Comparison of ENCODE assay signal across 17 cellular contexts in the genomic region with DNA sequence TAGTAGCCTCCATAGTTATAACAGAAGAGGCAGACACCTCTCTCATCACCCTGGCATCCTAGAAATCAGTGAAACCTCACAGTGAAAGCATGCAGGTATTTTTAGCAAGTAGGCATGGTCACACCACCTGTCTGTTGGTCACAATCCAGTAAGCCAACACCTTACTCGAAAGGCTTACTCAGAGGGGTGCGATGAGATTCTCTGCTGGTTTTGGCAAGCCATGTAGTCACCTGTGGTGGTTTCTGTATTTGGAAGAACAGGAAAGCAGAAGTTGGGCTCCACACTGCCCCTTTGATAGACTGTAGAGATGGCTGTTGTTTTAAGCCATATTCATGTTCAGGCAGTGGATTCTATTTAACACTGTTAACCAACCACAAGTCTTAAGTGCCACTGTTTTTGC.
A peak's percentile ranks its signal among the peaks of the same experiment; 100 is the strongest.
DNase-seq lines count a peak whose midpoint lies in the region; ATAC-seq, FAIRE-seq and TF ChIP-seq lines count a peak whose summit lies in the region.
"Had no signal": no experiment of that assay in that cellular context is flagged by ENCODE, and none has a peak within 500 bp of the region (broad histone marks: within the 10 kb centered on the region; RNA-seq: fewer than 3 reads in every experiment).

No MANE protein-coding gene starts in this region.

- H3K36me3 ChIP-seq in OCI-LY3 (replicated peaks; ENCODE audit: low read depth, low read length) (no peaks in the 10 kb centered on the region), keratinocyte (ENCODE audit: control insufficient read depth in 2 of 2, extremely low read depth in 1 of 2, insufficient read depth in 2 of 2, low read length in 2 of 2) (no peaks in the 10 kb centered on the region)
- H3K36me3 ChIP-seq: gastrocnemius medialis, tibial nerve had no signal

- H3K9ac ChIP-seq in OCI-LY3 (ENCODE audit: low read length) (no peak overlapping the region), keratinocyte (ENCODE audit: control insufficient read depth, extremely low read depth, insufficient read depth, low read length) (no peak overlapping the region)
- H3K9ac ChIP-seq: parathyroid adenoma had no signal

- H3K4me2 ChIP-seq in OCI-LY3 (ENCODE audit: low read length) (peak overlapping the region; percentile 23), keratinocyte (ENCODE audit: control insufficient read depth, extremely low read depth, insufficient read depth, low read depth, low read length) (peak overlapping the region; percentile 24)

- peak; percentile 88 for FAIRE-seq in keratinocyte (lab: Jason Lieb, UNC)
- FAIRE-seq: D721Med had no signal

- H3K36me3 Mint-ChIP-seq in HFFc6 (ENCODE audit: low read depth), result peaks cover 63% of the 10 kb centered on the region

- H3K27me3 ChIP-seq in OCI-LY3 (ENCODE audit: low read depth, low read length) (no peaks in the 10 kb centered on the region), keratinocyte (ENCODE audit: control insufficient read depth, extremely low read depth, insufficient read depth, low read length) (no peaks in the 10 kb centered on the region)
- H3K27me3 ChIP-seq: gastrocnemius medialis, tibial nerve had no signal

- peak overlapping the region; percentile 86 for H3K27ac Mint-ChIP-seq in HFFc6
- H3K27ac Mint-ChIP-seq: endodermal cell; T-helper 1 cell treated with Interleukin-12 subunit alpha and Interleukin-12 subunit beta and Interleukin-4 antibody, amounts not matched to agents 30 μg/mL and 1 μg/mL, for 36 hours had no signal

- DNase-seq in HFFc6 (no peak), keratinocyte (ENCODE audit: low read depth, low spot score) (peak; percentile 81), NCI-H2029 treated with DMSO at 0.1 percent for 48 hours (lab: John Stamatoyannopoulos, UW) (no peak), DMS153 (lab: John Stamatoyannopoulos, UW) (no peak), NCI-H526 (lab: John Stamatoyannopoulos, UW) (no peak)
- DNase-seq: endodermal cell; gastrocnemius medialis; NCI-H2171; stimulated activated CD4-positive, alpha-beta T cell treated with anti-CD3 and anti-CD28 coated beads, Interleukin-15, amount 100 ng/mL, for 24 hours had no signal

- H3K4me3 ChIP-seq in OCI-LY3 (ENCODE audit: low read length) (no peak overlapping the region), keratinocyte (ENCODE audit: control insufficient read depth in 2 of 3, extremely low read depth in 1 of 3, insufficient read depth in 2 of 3, low read depth in 1 of 3, low read length in 3 of 3) (no peak overlapping the region)
- H3K4me3 ChIP-seq: gastrocnemius medialis, tibial nerve had no signal

- no peaks in the 10 kb centered on the region for H3K9me3 ChIP-seq in OCI-LY3 (ENCODE audit: insufficient read depth, low read length)
- no peaks in the 10 kb centered on the region for H3K9me3 ChIP-seq in keratinocyte (ENCODE audit: control insufficient read depth, low read depth, low read length)
- H3K9me3 ChIP-seq: gastrocnemius medialis, tibial nerve had no signal

- peaks cover 86% of the 10 kb centered on the region for H3K4me1 Mint-ChIP-seq in HFFc6 (ENCODE audit: low read depth)

- H3K4me1 ChIP-seq in OCI-LY3 (ENCODE audit: low read length) (peaks cover 12% of the 10 kb centered on the region), keratinocyte (ENCODE audit: control insufficient read depth, extremely low read depth, insufficient read depth, low read length) (peaks cover 24% of the 10 kb centered on the region)
- H3K4me1 ChIP-seq: gastrocnemius medialis, parathyroid adenoma had no signal

- H3K27ac ChIP-seq in OCI-LY3 (ENCODE audit: low read length) (no peak overlapping the region), keratinocyte (ENCODE audit: control insufficient read depth, insufficient read depth, low read length) (no peak overlapping the region)
- H3K27ac ChIP-seq: gastrocnemius medialis, parathyroid adenoma, tibial nerve had no signal

- ATAC-seq in GM18511 (IDR thresholded peaks at IDR 0.05; ENCODE audit: unreplicated experiment) (peak; percentile 69), HG02763 (IDR thresholded peaks at IDR 0.05; ENCODE audit: unreplicated experiment) (no peak)
- ATAC-seq: gastrocnemius medialis, Panc1 had no signal

- dilution Hi-C loops in keratinocyte (cut with MboI; ENCODE audit: extremely low pct_ligation_motif_present, low sequenced_read_pairs), result loop anchor here (25.0 kb wide), 1 partner anchor 201 kb away; no protein-coding TSS in a partner anchor

- H2AFZ ChIP-seq in OCI-LY3 (ENCODE audit: low read depth, low read length) (no peak overlapping the region), keratinocyte (ENCODE audit: control insufficient read depth, low read length) (no peak overlapping the region)
- H2AFZ ChIP-seq: parathyroid adenoma had no signal

- H3K79me2 ChIP-seq in OCI-LY3 (ENCODE audit: low read length) (no peaks in the 10 kb centered on the region), keratinocyte (ENCODE audit: control insufficient read depth, insufficient read depth, low read length) (no peaks in the 10 kb centered on the region)
- H3K79me2 ChIP-seq: parathyroid adenoma had no signal

- H4K20me1 ChIP-seq in OCI-LY3 (ENCODE audit: insufficient read depth, low read length), result no peaks in the 10 kb centered on the region
- H4K20me1 ChIP-seq in keratinocyte (ENCODE audit: control insufficient read depth, extremely low read depth, insufficient read depth, low read length), result no peaks in the 10 kb centered on the region

- no peaks in the 10 kb centered on the region for H3K9me3 Mint-ChIP-seq in HFFc6
- H3K9me3 Mint-ChIP-seq: endodermal cell; T-helper 1 cell treated with Interleukin-12 subunit alpha and Interleukin-12 subunit beta and Interleukin-4 antibody, amounts not matched to agents 30 μg/mL and 1 μg/mL, for 36 hours had no signal

- H3K4me3 Mint-ChIP-seq in HFFc6, result no peak overlapping the region
- H3K4me3 Mint-ChIP-seq: endodermal cell; T-helper 1 cell treated with Interleukin-12 subunit alpha and Interleukin-12 subunit beta and Interleukin-4 antibody, amounts not matched to agents 30 μg/mL and 1 μg/mL, for 36 hours had no signal

- no peaks in the 10 kb centered on the region for H3K9me1 ChIP-seq in keratinocyte (ENCODE audit: control insufficient read depth, extremely low read depth, insufficient read depth, low read length)

- peaks cover 17% of the 10 kb centered on the region for H3K27me3 Mint-ChIP-seq in HFFc6 (ENCODE audit: insufficient read depth)

- TF ChIP-seq CTCF in HFFc6 (IDR thresholded peaks at IDR 0.05), result no peak
- 0 out of 2 replicates have a peak, but pooled peaks have one; percentile 9 for TF ChIP-seq CTCF in OCI-LY3 (IDR thresholded peaks at IDR 0.05; ENCODE audit: low read depth, low read length)
- TF ChIP-seq CTCF in keratinocyte (optimal IDR thresholded peaks at IDR 0.05 in 1 of 3, IDR thresholded peaks at IDR 0.05 in 1 of 3, conservative IDR thresholded peaks at IDR 0.05 in 1 of 3; ENCODE audit: extremely low read depth in 1 of 3, insufficient read depth in 2 of 3, low read length in 3 of 3), result peak in 1 of 3 experiments; percentile 3
